ENCODE assay signal across 22 cellular contexts in genomic region chr9:134494273-134494815, GRCh38.
A peak's percentile ranks its signal among the peaks of the same experiment; 100 is the strongest.
DNase-seq lines count a peak whose midpoint lies in the region; ATAC-seq lines count a peak whose summit lies in the region.
"Had no signal": no experiment of that assay in that cellular context is flagged by ENCODE, and none has a peak within 500 bp of the region (broad histone marks: within the 10 kb centered on the region; RNA-seq: fewer than 3 reads in every experiment).

No MANE protein-coding gene starts in this region.

- H4K20me1 ChIP-seq in BLaER1 treated with 17β-estradiol and CSF1 and Interleukin-3, amounts not matched to agents 10 nM and 100 nM = no peaks in the 10 kb centered on the region

- H3K4me3 Mint-ChIP-seq in activated naive CD8-positive, alpha-beta T cell treated with anti-CD3 and anti-CD28 coated beads, Interleukin-2, amount 10 ng/mL, durations not matched to agents 7 days and 5 days = no peak overlapping the region
- no peak overlapping the region for H3K4me3 Mint-ChIP-seq in activated naive CD8-positive, alpha-beta T cell treated with anti-CD3 and anti-CD28 coated beads for 36 hours
- H3K4me3 Mint-ChIP-seq: CD4-positive, CD25-positive, alpha-beta regulatory T cell; IgD-negative memory B cell had no signal

- H3K4me2 ChIP-seq in BLaER1 treated with 17β-estradiol and CSF1 and Interleukin-3, amounts not matched to agents 10 nM and 100 nM = peak overlapping the region in 9 of 11 experiments; percentile 68 to 90 (median 82); a peak in 18 of 22 replicates
- H3K4me2 ChIP-seq: KMS-11 had no signal

- H3K27me3 ChIP-seq in BLaER1 treated with 17β-estradiol and CSF1 and Interleukin-3, amounts not matched to agents 10 nM and 100 nM = peaks cover 0 to 23% (median 0%) of the 10 kb centered on the region in 11 experiments; a peak in 5 of 22 replicates
- H3K27me3 ChIP-seq: BE2C had no signal

- peak; percentile 2 for DNase-seq in activated naive CD8-positive, alpha-beta T cell treated with anti-CD3 and anti-CD28 coated beads, Interleukin-2, amount 10 ng/mL, durations not matched to agents 7 days and 5 days
- no peak for DNase-seq in activated naive CD8-positive, alpha-beta T cell treated with anti-CD3 and anti-CD28 coated beads for 36 hours
- DNase-seq in islet precursor cell (peak; percentile 30), posterior vena cava (ENCODE audit: low spot score) (peak; percentile 35), SIG-M5 (lab: John Stamatoyannopoulos, UW) (no peak), HPDE6-E6E7 (ENCODE audit: extremely low spot score) (no peak)
- DNase-seq: 8988T; ACHN; BE2C; CD4-positive, CD25-positive, alpha-beta regulatory T cell; MM.1S; NCI-H2029; NCI-H446 treated with DMSO at 0.1 percent for 48 hours; NCI-H526; NCI-H82; NK-92 treated with Interleukin-12 subunit alpha and Interleukin-12 subunit beta, amount 100 ng/mL, for 24 hours; PC-3; SHP77 had no signal

- ATAC-seq in activated naive CD8-positive, alpha-beta T cell treated with anti-CD3 and anti-CD28 coated beads, Interleukin-2, amount 10 ng/mL, durations not matched to agents 7 days and 5 days (ENCODE audit: low read depth) = no peak
- ATAC-seq in HG03108 (IDR thresholded peaks at IDR 0.05; ENCODE audit: unreplicated experiment) = no peak
- ATAC-seq: PC-3 had no signal

- H3K4me1 Mint-ChIP-seq in activated naive CD8-positive, alpha-beta T cell treated with anti-CD3 and anti-CD28 coated beads, Interleukin-2, amount 10 ng/mL, durations not matched to agents 7 days and 5 days = no peaks in the 10 kb centered on the region
- H3K4me1 Mint-ChIP-seq in activated naive CD8-positive, alpha-beta T cell treated with anti-CD3 and anti-CD28 coated beads for 36 hours = no peaks in the 10 kb centered on the region
- H3K4me1 Mint-ChIP-seq: CD4-positive, CD25-positive, alpha-beta regulatory T cell; IgD-negative memory B cell had no signal

- H3K27ac ChIP-seq in BLaER1 treated with 17β-estradiol and CSF1 and Interleukin-3, amounts not matched to agents 10 nM and 100 nM = no peak overlapping the region
- H3K27ac ChIP-seq: KMS-11 had no signal

- H3K9me3 Mint-ChIP-seq in activated naive CD8-positive, alpha-beta T cell treated with anti-CD3 and anti-CD28 coated beads, Interleukin-2, amount 10 ng/mL, durations not matched to agents 7 days and 5 days = no peaks in the 10 kb centered on the region
- no peaks in the 10 kb centered on the region for H3K9me3 Mint-ChIP-seq in activated naive CD8-positive, alpha-beta T cell treated with anti-CD3 and anti-CD28 coated beads for 36 hours
- H3K9me3 Mint-ChIP-seq: CD4-positive, CD25-positive, alpha-beta regulatory T cell; IgD-negative memory B cell had no signal

- intact Hi-C loops in posterior vena cava (cut with DNase I) = no loop called here

- H3K36me3 ChIP-seq in BLaER1 treated with 17β-estradiol and CSF1 and Interleukin-3, amounts not matched to agents 10 nM and 100 nM = no peaks in the 10 kb centered on the region
- H3K36me3 ChIP-seq: BE2C had no signal

- no peak overlapping the region for H3K9ac ChIP-seq in BLaER1 treated with 17β-estradiol and CSF1 and Interleukin-3, amounts not matched to agents 10 nM and 100 nM
- H3K9ac ChIP-seq: KMS-11 had no signal

- POLR2A ChIA-PET in activated naive CD8-positive, alpha-beta T cell treated with anti-CD3 and anti-CD28 coated beads, Interleukin-2, amount 10 ng/mL, durations not matched to agents 7 days and 5 days (lab: Charles Lee) = no interaction called here

- peaks cover 14 to 80% (median 66%) of the 10 kb centered on the region in 10 experiments for H3K4me1 ChIP-seq in BLaER1 treated with 17β-estradiol and CSF1 and Interleukin-3, amounts not matched to agents 10 nM and 100 nM

- H3K27me3 Mint-ChIP-seq in activated naive CD8-positive, alpha-beta T cell treated with anti-CD3 and anti-CD28 coated beads, Interleukin-2, amount 10 ng/mL, durations not matched to agents 7 days and 5 days = peaks cover 1% of the 10 kb centered on the region
- H3K27me3 Mint-ChIP-seq in activated naive CD8-positive, alpha-beta T cell treated with anti-CD3 and anti-CD28 coated beads for 36 hours = no peaks in the 10 kb centered on the region

- no peak overlapping the region for H3K4me3 ChIP-seq in BLaER1 treated with 17β-estradiol and CSF1 and Interleukin-3, amounts not matched to agents 10 nM and 100 nM

- H3K27ac Mint-ChIP-seq in activated naive CD8-positive, alpha-beta T cell treated with anti-CD3 and anti-CD28 coated beads, Interleukin-2, amount 10 ng/mL, durations not matched to agents 7 days and 5 days = no peak overlapping the region
- no peak overlapping the region for H3K27ac Mint-ChIP-seq in activated naive CD8-positive, alpha-beta T cell treated with anti-CD3 and anti-CD28 coated beads for 36 hours
- H3K27ac Mint-ChIP-seq: CD4-positive, CD25-positive, alpha-beta regulatory T cell had no signal

- H3K9me3 ChIP-seq in BLaER1 treated with 17β-estradiol and CSF1 and Interleukin-3, amounts not matched to agents 10 nM and 100 nM (replicated peaks in 1 of 11) = peaks cover 0 to 7% (median 0%) of the 10 kb centered on the region in 11 experiments; a peak in 6 of 22 replicates
- H3K9me3 ChIP-seq: BE2C had no signal

- no peaks in the 10 kb centered on the region for H3K36me3 Mint-ChIP-seq in activated naive CD8-positive, alpha-beta T cell treated with anti-CD3 and anti-CD28 coated beads, Interleukin-2, amount 10 ng/mL, durations not matched to agents 7 days and 5 days
- H3K36me3 Mint-ChIP-seq in activated naive CD8-positive, alpha-beta T cell treated with anti-CD3 and anti-CD28 coated beads for 36 hours = no peaks in the 10 kb centered on the region
- H3K36me3 Mint-ChIP-seq: CD4-positive, CD25-positive, alpha-beta regulatory T cell; IgD-negative memory B cell had no signal

Comparison
In these comparisons a context has a peak if more than half of its experiments do, and no peak if none do; other contexts are left out.
1. DNase-seq: peak in activated naive CD8-positive, alpha-beta T cell treated with anti-CD3 and anti-CD28 coated beads, Interleukin-2, amount 10 ng/mL, durations not matched to agents 7 days and 5 days (single experiment), islet precursor cell (single experiment) and posterior vena cava (single experiment); none in activated naive CD8-positive, alpha-beta T cell treated with anti-CD3 and anti-CD28 coated beads for 36 hours (single experiment), SIG-M5 (single experiment) and HPDE6-E6E7 (single experiment).